In the genomic region with DNA sequence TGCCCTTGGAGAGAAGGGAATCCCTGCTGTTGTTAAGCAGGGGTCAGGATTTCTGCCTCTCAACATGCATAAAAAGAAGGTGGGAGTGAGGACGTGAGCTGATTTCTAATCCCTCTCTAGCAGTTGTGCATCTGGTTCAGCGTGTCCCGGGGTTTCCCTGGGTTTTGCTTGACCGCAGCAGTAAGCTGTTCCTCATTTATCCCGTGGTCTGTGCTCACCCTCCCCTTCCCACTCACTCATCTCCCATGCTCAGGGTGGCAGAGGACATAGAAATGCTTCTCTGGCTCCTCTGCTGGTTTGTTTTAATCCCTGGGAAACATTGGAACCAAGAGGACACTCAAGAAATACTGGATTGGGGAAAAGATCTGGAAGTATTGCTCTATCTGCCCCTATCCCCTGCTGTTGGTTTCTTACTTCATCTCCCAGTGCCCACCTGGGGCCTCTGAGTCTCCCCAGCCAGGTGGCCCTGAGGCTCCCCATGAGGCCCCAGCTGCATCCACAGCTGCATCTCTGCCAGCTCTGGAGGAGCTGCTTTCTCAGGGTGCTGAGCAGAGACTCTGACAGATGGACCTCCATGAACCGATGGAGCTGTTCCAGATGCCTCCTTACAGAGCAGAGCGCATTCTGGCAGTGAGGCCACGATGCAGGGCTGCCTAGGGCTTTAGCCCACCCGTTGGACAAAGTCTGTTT, we compare ENCODE assay signal across 9 cellular contexts. TPM values are rescaled to one million over a fixed set of nuclear protein-coding genes. Genes with fewer than 3 reads are reported as not detected.
DNase-seq lines count a peak whose midpoint lies in the region; ATAC-seq and TF ChIP-seq lines count a peak whose summit lies in the region.
"Had no signal": no experiment of that assay in that cellular context is flagged by ENCODE, and none has a peak within 500 bp of the region (broad histone marks: within the 10 kb centered on the region; RNA-seq: fewer than 3 reads in every experiment).

No MANE protein-coding gene starts in this region.

- H3K9me3 Mint-ChIP-seq in activated CD4-positive, alpha-beta T cell treated with anti-CD3 and anti-CD28 coated beads for 36 hours (ENCODE audit: low read depth) = no peaks in the 10 kb centered on the region
- H3K9me3 Mint-ChIP-seq in stimulated activated effector memory CD8-positive, alpha-beta T cell treated with anti-CD3 and anti-CD28 coated beads, Interleukin-12 subunit alpha, Interleukin-12 subunit beta, amount 100 ng/mL, for 72 hours = no peaks in the 10 kb centered on the region
- no peaks in the 10 kb centered on the region for H3K9me3 Mint-ChIP-seq in HFFc6

- H3K27ac Mint-ChIP-seq in activated CD4-positive, alpha-beta T cell treated with anti-CD3 and anti-CD28 coated beads for 36 hours = peak overlapping the region; percentile 44
- peak overlapping the region; percentile 46 for H3K27ac Mint-ChIP-seq in stimulated activated effector memory CD8-positive, alpha-beta T cell treated with anti-CD3 and anti-CD28 coated beads, Interleukin-12 subunit alpha, Interleukin-12 subunit beta, amount 100 ng/mL, for 72 hours
- H3K27ac Mint-ChIP-seq in HFFc6 = no peak overlapping the region

- no peaks in the 10 kb centered on the region for H3K27me3 Mint-ChIP-seq in activated CD4-positive, alpha-beta T cell treated with anti-CD3 and anti-CD28 coated beads for 36 hours
- H3K27me3 Mint-ChIP-seq in HFFc6 (ENCODE audit: insufficient read depth) = peaks cover 1% of the 10 kb centered on the region; the same call in 1 of the 2 replicates

- peaks cover 59% of the 10 kb centered on the region for H3K4me1 Mint-ChIP-seq in activated CD4-positive, alpha-beta T cell treated with anti-CD3 and anti-CD28 coated beads for 36 hours
- H3K4me1 Mint-ChIP-seq in stimulated activated effector memory CD8-positive, alpha-beta T cell treated with anti-CD3 and anti-CD28 coated beads, Interleukin-12 subunit alpha, Interleukin-12 subunit beta, amount 100 ng/mL, for 72 hours = peaks cover 43% of the 10 kb centered on the region
- H3K4me1 Mint-ChIP-seq in HFFc6 (ENCODE audit: low read depth) = 0 out of 2 replicates have a peak, but pooled peaks cover 6% of the 10 kb centered on the region

- peaks cover 12% of the 10 kb centered on the region for H3K36me3 Mint-ChIP-seq in activated CD4-positive, alpha-beta T cell treated with anti-CD3 and anti-CD28 coated beads for 36 hours (ENCODE audit: low read depth)
- H3K36me3 Mint-ChIP-seq in stimulated activated effector memory CD8-positive, alpha-beta T cell treated with anti-CD3 and anti-CD28 coated beads, Interleukin-12 subunit alpha, Interleukin-12 subunit beta, amount 100 ng/mL, for 72 hours = peaks cover 14% of the 10 kb centered on the region
- H3K36me3 Mint-ChIP-seq in HFFc6 (ENCODE audit: low read depth) = no peaks in the 10 kb centered on the region; the same call in 1 of the 2 replicates

- POLR2A ChIA-PET in activated CD4-positive, alpha-beta T cell treated with anti-CD3 and anti-CD28 coated beads for 36 hours (lab: Charles Lee) = interaction anchor here (0.6 to 1.1 kb wide), 3 partner anchors 11 to 76 kb away, joined by 3 to 4 read pairs (median 3); no protein-coding TSS in a partner anchor

- TF ChIP-seq CTCF in HFFc6 (IDR thresholded peaks at IDR 0.05) = no peak

- intact Hi-C loops in activated CD4-positive, alpha-beta T cell treated with anti-CD3 and anti-CD28 coated beads for 36 hours (cut with DNase I, micrococcal nuclease) = no loop called here

- DNase-seq in activated CD4-positive, alpha-beta T cell treated with anti-CD3 and anti-CD28 coated beads for 36 hours = no peak
- no peak for DNase-seq in activated CD4-positive, alpha-beta T cell treated with anti-CD3 and anti-CD28 coated beads for 4 hours
- peak; percentile 32 to 84 for DNase-seq in NCI-H446 (lab: John Stamatoyannopoulos, UW)
- DNase-seq in stimulated activated effector memory CD8-positive, alpha-beta T cell treated with anti-CD3 and anti-CD28 coated beads, Interleukin-12 subunit alpha, Interleukin-12 subunit beta, amount 100 ng/mL, for 72 hours (ENCODE audit: low spot score in 2 of 2) = no peak
- no peak for DNase-seq in HFFc6
- no peak for DNase-seq in DMS79 (lab: John Stamatoyannopoulos, UW)
- DNase-seq: NCI-H2081 had no signal

- no peak for ATAC-seq in activated CD4-positive, alpha-beta T cell treated with anti-CD3 and anti-CD28 coated beads for 36 hours
- ATAC-seq in esophagus mucosa (peak; percentile 54), HG02571 (IDR thresholded peaks at IDR 0.05; ENCODE audit: unreplicated experiment) (no peak)
- ATAC-seq in stimulated activated effector memory CD8-positive, alpha-beta T cell treated with anti-CD3 and anti-CD28 coated beads, Interleukin-12 subunit alpha, Interleukin-12 subunit beta, amount 100 ng/mL, for 72 hours = no peak

- CTCF ChIA-PET in activated CD4-positive, alpha-beta T cell treated with anti-CD3 and anti-CD28 coated beads for 36 hours (lab: Charles Lee) = interaction anchor here (0.6 to 1.4 kb wide), 4 partner anchors 13 to 250 kb away, joined by 3 to 4 read pairs (median 4); no protein-coding TSS in a partner anchor

- no peak overlapping the region for H3K4me3 Mint-ChIP-seq in activated CD4-positive, alpha-beta T cell treated with anti-CD3 and anti-CD28 coated beads for 36 hours
- H3K4me3 Mint-ChIP-seq in stimulated activated effector memory CD8-positive, alpha-beta T cell treated with anti-CD3 and anti-CD28 coated beads, Interleukin-12 subunit alpha, Interleukin-12 subunit beta, amount 100 ng/mL, for 72 hours = no peak overlapping the region
- no peak overlapping the region for H3K4me3 Mint-ChIP-seq in HFFc6

RNA-seq across cellular contexts. Expression of a gene that starts 36.2 kb away (rescaled TPM):
- 10 to 100 TPM; 15.0 to 17.3 TPM for total RNA-seq in activated CD4-positive, alpha-beta T cell treated with anti-CD3 and anti-CD28 coated beads for 36 hours
- 18.8 TPM for total RNA-seq in esophagus mucosa
- 1 to 10 TPM; 3.2 to 3.7 (median 3.4) TPM for total RNA-seq in HFFc6 (2021; fragmentation: NEBNext Ultra II Directional; extraction: Animal tissue kit (Norgen Biotek cat#: 25700))

Comparison
In these comparisons a context has a peak if more than half of its experiments do, and no peak if none do; other contexts are left out.
1. DNase-seq: peak in NCI-H446 (2 of 2); none in activated CD4-positive, alpha-beta T cell treated with anti-CD3 and anti-CD28 coated beads for 36 hours (single experiment), activated CD4-positive, alpha-beta T cell treated with anti-CD3 and anti-CD28 coated beads for 4 hours (0 of 2), stimulated activated effector memory CD8-positive, alpha-beta T cell treated with anti-CD3 and anti-CD28 coated beads, Interleukin-12 subunit alpha, Interleukin-12 subunit beta, amount 100 ng/mL, for 72 hours (0 of 2), HFFc6 (single experiment) and DMS79 (single experiment).